In the genomic region with DNA sequence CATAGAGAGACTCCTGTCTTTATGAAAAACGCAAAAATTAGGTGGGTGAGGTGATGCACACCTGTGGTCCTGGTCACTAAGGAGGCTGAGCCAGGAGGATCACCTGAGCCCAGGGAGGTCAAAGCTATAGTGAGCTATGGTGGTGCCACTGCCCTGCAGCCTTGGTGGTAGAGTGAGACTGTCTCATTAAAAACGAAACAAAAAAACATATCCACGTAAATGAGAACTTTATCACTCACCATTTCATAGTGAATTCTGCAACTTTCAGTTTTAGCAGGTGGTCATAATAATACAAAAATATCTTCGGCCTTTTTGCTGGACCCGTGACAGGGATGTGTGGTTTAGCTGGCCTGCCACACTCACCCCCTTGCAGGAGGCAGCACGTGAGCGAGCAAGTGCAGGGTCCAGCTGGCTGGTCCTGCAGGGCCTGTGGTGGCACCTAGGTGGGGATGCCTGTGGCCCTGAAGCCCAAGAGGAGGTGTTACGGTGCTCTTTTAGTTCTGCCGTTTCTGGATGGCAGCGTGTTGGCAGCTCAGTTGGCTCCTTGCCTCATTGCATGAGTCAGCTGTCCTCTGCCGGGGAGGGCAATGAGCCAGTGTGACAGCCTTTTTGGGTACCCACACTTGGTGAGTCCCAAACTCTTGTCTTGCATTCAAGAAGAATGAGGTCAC, we compare ENCODE assay signal across 11 cellular contexts.
A peak's percentile ranks its signal among the peaks of the same experiment; 100 is the strongest.
DNase-seq lines count a peak whose midpoint lies in the region; ATAC-seq and TF ChIP-seq lines count a peak whose summit lies in the region.
"Had no signal": no experiment of that assay in that cellular context is flagged by ENCODE, and none has a peak within 500 bp of the region (broad histone marks: within the 10 kb centered on the region; RNA-seq: fewer than 3 reads in every experiment).

No MANE protein-coding gene starts in this region.

- no peak for ATAC-seq in CD4-positive, alpha-beta T cell (ENCODE audit: poor library complexity)
- ATAC-seq: naive thymus-derived CD8-positive, alpha-beta T cell had no signal

- CTCF ChIA-PET in PC-9 (lab: Charles Lee), result no interaction called here
- CTCF ChIA-PET in CD4-positive, alpha-beta T cell (lab: Charles Lee), result no interaction called here

- H3K9me2 ChIP-seq in PC-9 (ENCODE audit: insufficient read depth), result no peaks in the 10 kb centered on the region; the same call in 1 of the 2 replicates

- H3F3A ChIP-seq in PC-9 (ENCODE audit: insufficient read depth, low read depth), result no peaks in the 10 kb centered on the region

- H3K27ac ChIP-seq in PC-9, result no peak overlapping the region
- peak overlapping the region; percentile 37 for H3K27ac ChIP-seq in stomach smooth muscle (ENCODE audit: low read length)
- no peak overlapping the region for H3K27ac ChIP-seq in CD4-positive, alpha-beta T cell (ENCODE audit: low read depth, low read length)

- H2AFZ ChIP-seq in PC-9, result no peak overlapping the region

- H3K9me3 ChIP-seq in PC-9 (ENCODE audit: insufficient read depth, low read depth), result no peaks in the 10 kb centered on the region
- H3K9me3 ChIP-seq in stomach smooth muscle (ENCODE audit: control insufficient read depth in 2 of 2, low read length in 2 of 2), result no peaks in the 10 kb centered on the region
- H3K9me3 ChIP-seq in CD4-positive, alpha-beta T cell (ENCODE audit: control insufficient read depth, low read length), result no peaks in the 10 kb centered on the region

- no peak overlapping the region for H3K4me3 Mint-ChIP-seq in CD4-positive, alpha-beta T cell

- intact Hi-C loops in PC-9 (cut with micrococcal nuclease; ENCODE audit: unreplicated experiment), result loop anchor here (1.0 to 5.0 kb wide), 2 partner anchors 190 to 356 kb away; no protein-coding TSS in a partner anchor
- intact Hi-C loops in CD4-positive, alpha-beta T cell (cut with DNase I, micrococcal nuclease), result no loop called here

- peak overlapping the region; percentile 44 for H3K4me2 ChIP-seq in PC-9

- in situ Hi-C loops in KBM-7 (cut with MboI; ENCODE audit: low pct_unique_long_range_greater_than_20kb, low sequenced_read_pairs), result no loop called here

- peaks cover 8% of the 10 kb centered on the region for H3K27me3 Mint-ChIP-seq in CD4-positive, alpha-beta T cell

- H3K79me2 ChIP-seq in PC-9 (ENCODE audit: low read depth), result no peaks in the 10 kb centered on the region

- no TSS peak for BruUV-seq in PC-9 (replicated peaks; lab: Mats Ljungman, UMichigan)

- H3K36me3 ChIP-seq in PC-9 (ENCODE audit: low read depth) (no peaks in the 10 kb centered on the region), stomach smooth muscle (ENCODE audit: control insufficient read depth in 2 of 2, insufficient read depth in 2 of 2, low read length in 2 of 2) (no peaks in the 10 kb centered on the region)

- H3K27me3 ChIP-seq in PC-9 (ENCODE audit: insufficient read depth, low read depth) (no peaks in the 10 kb centered on the region), stomach smooth muscle (ENCODE audit: control insufficient read depth in 1 of 2, insufficient read depth in 2 of 2, low read length in 2 of 2) (no peaks in the 10 kb centered on the region)
- no peaks in the 10 kb centered on the region for H3K27me3 ChIP-seq in CD4-positive, alpha-beta T cell (ENCODE audit: control insufficient read depth, insufficient read depth, low read length)

- no peak overlapping the region for H3K27ac Mint-ChIP-seq in CD4-positive, alpha-beta T cell
- H3K27ac Mint-ChIP-seq: naive thymus-derived CD8-positive, alpha-beta T cell had no signal

- H3K9ac ChIP-seq in stomach smooth muscle (ENCODE audit: low read length in 2 of 2), result no peak overlapping the region

- H3K4me3 ChIP-seq in PC-9, result no peak overlapping the region
- H3K4me3 ChIP-seq in stomach smooth muscle (ENCODE audit: low read length in 2 of 2), result peak overlapping the region; percentile 53 to 58

- H4K20me1 ChIP-seq in PC-9 (ENCODE audit: insufficient read depth), result no peaks in the 10 kb centered on the region

- no peaks in the 10 kb centered on the region for H3K4me1 Mint-ChIP-seq in CD4-positive, alpha-beta T cell (ENCODE audit: low read depth)

- no peak for TF ChIP-seq CTCF in PC-9 (conservative IDR thresholded peaks at IDR 0.05)
- no peak for TF ChIP-seq CTCF in CD4-positive, alpha-beta T cell (IDR thresholded peaks at IDR 0.05)

- POLR2A ChIA-PET in PC-9 (lab: Charles Lee; ENCODE audit: unreplicated experiment), result no interaction called here
- POLR2A ChIA-PET in CD4-positive, alpha-beta T cell (lab: Charles Lee), result no interaction called here

- peak; percentile 7 for DNase-seq in NCI-H2196 (lab: John Stamatoyannopoulos, UW; ENCODE audit: unreplicated experiment)
- no peak for DNase-seq in NCI-H2196 treated with DMSO at 0.1 percent for 48 hours (lab: John Stamatoyannopoulos, UW; ENCODE audit: unreplicated experiment)
- DNase-seq in PC-9, result peak; percentile 46 to 72
- peak; percentile 37 for DNase-seq in glomerular visceral epithelial cell (ENCODE audit: extremely low spot score)
- no peak for DNase-seq in CD4-positive, alpha-beta T cell
- no peak for DNase-seq in epidermal melanocyte (ENCODE audit: insufficient read length, low spot score)
- no peak for DNase-seq in KBM-7
- DNase-seq: 8988T; naive thymus-derived CD8-positive, alpha-beta T cell; stimulated activated CD8-positive, alpha-beta memory T cell treated with anti-CD3 and anti-CD28 coated beads, Interleukin-4, amount 100 ng/mL, for 48 hours had no signal

- H3K4me1 ChIP-seq in PC-9 (replicated peaks; ENCODE audit: insufficient read depth), result 0 out of 2 replicates have a peak, but pooled peaks cover 8% of the 10 kb centered on the region
- peaks cover 6% of the 10 kb centered on the region for H3K4me1 ChIP-seq in stomach smooth muscle (ENCODE audit: control insufficient read depth, insufficient read depth, low read length)

- H3K36me3 Mint-ChIP-seq in CD4-positive, alpha-beta T cell (ENCODE audit: low read depth), result no peaks in the 10 kb centered on the region
- H3K36me3 Mint-ChIP-seq: naive thymus-derived CD8-positive, alpha-beta T cell had no signal

- H3K9me3 Mint-ChIP-seq in CD4-positive, alpha-beta T cell, result peaks cover 6% of the 10 kb centered on the region

Comparison
In these comparisons a context has a peak if more than half of its experiments do, and no peak if none do; other contexts are left out.
1. DNase-seq: peak in NCI-H2196 (single experiment), PC-9 (2 of 2) and glomerular visceral epithelial cell (single experiment); none in NCI-H2196 treated with DMSO at 0.1 percent for 48 hours (single experiment), CD4-positive, alpha-beta T cell (0 of 10), epidermal melanocyte (single experiment) and KBM-7 (single experiment).